ENCODE assay signal across 13 cellular contexts in genomic region chr11:119700536-119701346, GRCh38. TPM values are rescaled to one million over a fixed set of nuclear protein-coding genes. Genes with fewer than 3 reads are reported as not detected.
DNase-seq lines count a peak whose midpoint lies in the region; ATAC-seq and TF ChIP-seq lines count a peak whose summit lies in the region.
"Had no signal": no experiment of that assay in that cellular context is flagged by ENCODE, and none has a peak within 500 bp of the region (broad histone marks: within the 10 kb centered on the region; RNA-seq: fewer than 3 reads in every experiment).

No MANE protein-coding gene starts in this region.

- WGBS in lung, 2 donors: 64 to 67% methylated on average over 13 of the region's 13 CpGs

- H3K4me3 ChIP-seq in lung: no peak overlapping the region
- H3K4me3 ChIP-seq: ascending aorta, BLaER1 had no signal

- DNase-seq in DMS79 (lab: John Stamatoyannopoulos, UW): peak; percentile 93
- peak; percentile 70 for DNase-seq in HCEC 1CT
- peak; percentile 42 for DNase-seq in activated CD8-positive, alpha-beta T cell treated with anti-CD3 and anti-CD28 coated beads for 36 hours
- peak; percentile 72 for DNase-seq in lung (ENCODE audit: low spot score)
- no peak for DNase-seq in effector CD8-positive, alpha-beta T cell (lab: John Stamatoyannopoulos, UW)
- no peak for DNase-seq in AML-193 (lab: John Stamatoyannopoulos, UW)
- no peak for DNase-seq in CD4-positive, alpha-beta T cell
- DNase-seq: foreskin melanocyte, H7, posterior cingulate gyrus had no signal

- peaks cover 1% of the 10 kb centered on the region for H3K27me3 Mint-ChIP-seq in activated CD8-positive, alpha-beta T cell treated with anti-CD3 and anti-CD28 coated beads for 36 hours
- no peaks in the 10 kb centered on the region for H3K27me3 Mint-ChIP-seq in CD4-positive, alpha-beta T cell

- no peaks in the 10 kb centered on the region for H3K27me3 ChIP-seq in lung (ENCODE audit: control insufficient read depth, insufficient read depth)
- H3K27me3 ChIP-seq in CD4-positive, alpha-beta T cell (ENCODE audit: control insufficient read depth, insufficient read depth, low read length): no peaks in the 10 kb centered on the region
- H3K27me3 ChIP-seq: ascending aorta, BLaER1 had no signal

- TF ChIP-seq CTCF in activated CD8-positive, alpha-beta T cell treated with anti-CD3 and anti-CD28 coated beads for 36 hours (IDR thresholded peaks at IDR 0.05): no peak
- TF ChIP-seq CTCF in lung (IDR thresholded peaks at IDR 0.05; ENCODE audit: control extremely low read depth, extremely low read depth): no peak
- no peak for TF ChIP-seq CTCF in CD4-positive, alpha-beta T cell (IDR thresholded peaks at IDR 0.05)

- H3K4me1 Mint-ChIP-seq in activated CD8-positive, alpha-beta T cell treated with anti-CD3 and anti-CD28 coated beads for 36 hours (ENCODE audit: low read depth): peaks cover 4% of the 10 kb centered on the region
- H3K4me1 Mint-ChIP-seq in CD4-positive, alpha-beta T cell (ENCODE audit: low read depth): no peaks in the 10 kb centered on the region

- no peaks in the 10 kb centered on the region for H3K36me3 ChIP-seq in lung (ENCODE audit: control insufficient read depth in 2 of 2, insufficient read depth in 2 of 2, low read length in 2 of 2)
- H3K36me3 ChIP-seq: ascending aorta had no signal

- no peaks in the 10 kb centered on the region for H3K9me3 Mint-ChIP-seq in activated CD8-positive, alpha-beta T cell treated with anti-CD3 and anti-CD28 coated beads for 36 hours
- H3K9me3 Mint-ChIP-seq in CD4-positive, alpha-beta T cell: no peaks in the 10 kb centered on the region

- peak; percentile 88 for ATAC-seq in activated CD8-positive, alpha-beta T cell treated with anti-CD3 and anti-CD28 coated beads for 36 hours
- peak; percentile 24 for ATAC-seq in lung (ENCODE audit: insufficient read depth, low FRiP score)
- no peak for ATAC-seq in HG03097 (IDR thresholded peaks at IDR 0.05; ENCODE audit: low FRiP score, unreplicated experiment)
- ATAC-seq in CD4-positive, alpha-beta T cell (ENCODE audit: poor library complexity): no peak

- no peaks in the 10 kb centered on the region for H3K36me3 Mint-ChIP-seq in activated CD8-positive, alpha-beta T cell treated with anti-CD3 and anti-CD28 coated beads for 36 hours (ENCODE audit: low read depth)
- H3K36me3 Mint-ChIP-seq in CD4-positive, alpha-beta T cell (ENCODE audit: low read depth): no peaks in the 10 kb centered on the region

- CTCF ChIA-PET in activated CD8-positive, alpha-beta T cell treated with anti-CD3 and anti-CD28 coated beads for 36 hours (lab: Charles Lee): interaction anchor here (0.5 to 1.9 kb wide), 2 partner anchors 28 to 29 kb away, joined by 3 to 6 read pairs; partner anchors contain the start of gene NECTIN1
- CTCF ChIA-PET in CD4-positive, alpha-beta T cell (lab: Charles Lee): no interaction called here

- intact Hi-C loops in activated CD8-positive, alpha-beta T cell treated with anti-CD3 and anti-CD28 coated beads for 36 hours (cut with micrococcal nuclease): no loop called here
- intact Hi-C loops in CD4-positive, alpha-beta T cell (cut with DNase I, micrococcal nuclease): no loop called here

- H3K27ac ChIP-seq in lung (ENCODE audit: low read depth in 1 of 2, low read length in 1 of 2): no peak overlapping the region
- H3K27ac ChIP-seq in CD4-positive, alpha-beta T cell (ENCODE audit: low read depth, low read length): no peak overlapping the region
- H3K27ac ChIP-seq: ascending aorta had no signal

- H3K9me3 ChIP-seq in lung (ENCODE audit: control insufficient read depth in 2 of 2, insufficient read depth in 1 of 2, low read length in 1 of 2): no peaks in the 10 kb centered on the region
- no peaks in the 10 kb centered on the region for H3K9me3 ChIP-seq in CD4-positive, alpha-beta T cell (ENCODE audit: control insufficient read depth, low read length)
- H3K9me3 ChIP-seq: ascending aorta, BLaER1 had no signal

- no peak overlapping the region for H3K27ac Mint-ChIP-seq in activated CD8-positive, alpha-beta T cell treated with anti-CD3 and anti-CD28 coated beads for 36 hours
- H3K27ac Mint-ChIP-seq in CD4-positive, alpha-beta T cell: no peak overlapping the region

- H3K4me3 Mint-ChIP-seq in activated CD8-positive, alpha-beta T cell treated with anti-CD3 and anti-CD28 coated beads for 36 hours: no peak overlapping the region
- H3K4me3 Mint-ChIP-seq in CD4-positive, alpha-beta T cell: no peak overlapping the region

- peaks cover 0 to 6% of the 10 kb centered on the region in 2 donors for H3K4me1 ChIP-seq in lung (ENCODE audit: control insufficient read depth in 2 of 2, insufficient read depth in 2 of 2, low read length in 2 of 2)
- H3K4me1 ChIP-seq: ascending aorta had no signal

- POLR2A ChIA-PET in activated CD8-positive, alpha-beta T cell treated with anti-CD3 and anti-CD28 coated beads for 36 hours (lab: Charles Lee): no interaction called here
- POLR2A ChIA-PET in CD4-positive, alpha-beta T cell (lab: Charles Lee): no interaction called here

RNA-seq across cellular contexts. Expression of gene NECTIN1, which starts 28.3 kb away (rescaled TPM):
- total RNA-seq in activated CD8-positive, alpha-beta T cell treated with anti-CD3 and anti-CD28 coated beads for 36 hours: 1 to 10 TPM; 2.6 to 3.8 TPM
- 10 to 100 TPM in 1 of 2 donors, 1 to 10 TPM in 1; 8.6 to 18.3 TPM for total RNA-seq in lung
- polyA plus RNA-seq in lung: 1 to 10 TPM; 4.7 to 6.1 TPM
- 1 to 10 TPM; 2.5 to 3.4 TPM for total RNA-seq in CD4-positive, alpha-beta T cell

Comparison
In these comparisons a context has a peak if more than half of its experiments do, and no peak if none do; other contexts are left out.
1. DNase-seq: peak in DMS79 (single experiment), HCEC 1CT (single experiment), activated CD8-positive, alpha-beta T cell treated with anti-CD3 and anti-CD28 coated beads for 36 hours (single experiment) and lung (single experiment); none in effector CD8-positive, alpha-beta T cell (single experiment), AML-193 (0 of 2) and CD4-positive, alpha-beta T cell (0 of 10).
2. ATAC-seq: peak in activated CD8-positive, alpha-beta T cell treated with anti-CD3 and anti-CD28 coated beads for 36 hours (single experiment) and lung (single experiment); none in HG03097 (single experiment) and CD4-positive, alpha-beta T cell (single experiment).